Comparison of ENCODE assay signal across 8 cellular contexts in the genomic region with DNA sequence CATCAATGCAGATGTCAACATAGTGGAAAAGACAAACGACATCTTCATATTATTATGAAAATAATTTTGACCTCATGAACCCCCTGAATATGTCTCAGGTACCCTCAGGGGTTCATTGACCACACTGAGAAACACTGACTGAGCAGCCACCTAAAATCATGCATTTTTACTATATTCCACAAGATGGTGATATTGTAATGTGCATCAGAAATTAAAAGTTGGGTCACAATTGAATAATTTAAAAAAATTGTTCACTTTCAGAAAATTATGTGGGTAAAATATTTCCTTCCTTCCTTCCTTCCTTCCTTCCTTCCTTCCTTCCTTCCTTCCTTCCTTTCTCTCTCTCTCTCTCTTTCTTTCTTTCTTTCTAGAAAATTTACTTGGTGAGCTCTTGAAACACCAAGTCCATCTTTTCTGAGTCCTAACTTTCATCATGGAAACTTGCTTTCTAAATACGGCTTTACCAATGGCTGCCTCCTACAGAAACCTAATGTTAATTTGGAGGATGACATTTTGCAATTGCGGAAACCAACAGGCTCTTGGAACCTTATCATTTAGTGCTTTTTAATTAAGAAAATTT.
DNase-seq lines count a peak whose midpoint lies in the region; ATAC-seq, FAIRE-seq and TF ChIP-seq lines count a peak whose summit lies in the region.

No MANE protein-coding gene starts in this region.

- H3K36me3 ChIP-seq in KMS-11 (ENCODE audit: insufficient read depth), result no peaks in the 10 kb centered on the region
- H3K36me3 ChIP-seq in brain microvascular endothelial cell (replicated peaks), result no peaks in the 10 kb centered on the region
- H3K36me3 ChIP-seq in neural progenitor cell, result no peaks in the 10 kb centered on the region
- no peaks in the 10 kb centered on the region for H3K36me3 ChIP-seq in MG63
- H3K36me3 ChIP-seq in H7 (replicated peaks; ENCODE audit: control insufficient read depth, insufficient read depth, low read length), result no peaks in the 10 kb centered on the region

- peaks cover 3% of the 10 kb centered on the region for H3K4me1 ChIP-seq in KMS-11 (ENCODE audit: low read depth, poor library complexity, severe bottlenecking)
- no peaks in the 10 kb centered on the region for H3K4me1 ChIP-seq in neural progenitor cell

- H3K79me2 ChIP-seq in KMS-11 (ENCODE audit: insufficient read depth, low read depth), result no peaks in the 10 kb centered on the region
- H3K79me2 ChIP-seq in neural progenitor cell (ENCODE audit: low read depth), result no peaks in the 10 kb centered on the region

- no peak for TF ChIP-seq POLR2A in GM12891 (IDR thresholded peaks at IDR 0.05; ENCODE audit: low read depth, low read length)

- no peaks in the 10 kb centered on the region for H3K9me3 ChIP-seq in neural progenitor cell (ENCODE audit: low read depth)
- no peaks in the 10 kb centered on the region for H3K9me3 ChIP-seq in MG63

- peaks cover 4% of the 10 kb centered on the region for H3K9me3 Mint-ChIP-seq in neural progenitor cell

- TF ChIP-seq CTCF in D721Med (IDR thresholded peaks at IDR 0.05; ENCODE audit: insufficient read depth, missing control alignments), result peak; percentile 19
- TF ChIP-seq CTCF in KMS-11 (conservative IDR thresholded peaks at IDR 0.05; ENCODE audit: low read depth, low read length), result peak; percentile 66
- peak; percentile 41 for TF ChIP-seq CTCF in brain microvascular endothelial cell (IDR thresholded peaks at IDR 0.05; ENCODE audit: low read depth, low read length, missing control alignments)
- TF ChIP-seq CTCF in neural progenitor cell (IDR thresholded peaks at IDR 0.05), result peak; percentile 15

- FAIRE-seq in D721Med (lab: Jason Lieb, UNC) (no peak), GM12891 (lab: Jason Lieb, UNC) (no peak)

- no peak overlapping the region for H3K27ac Mint-ChIP-seq in neural progenitor cell

- no peaks in the 10 kb centered on the region for H3K27me3 Mint-ChIP-seq in neural progenitor cell (ENCODE audit: insufficient read depth, low read depth)

- no peak overlapping the region for H3K27ac ChIP-seq in KMS-11
- no peak overlapping the region for H3K27ac ChIP-seq in brain microvascular endothelial cell
- no peak overlapping the region for H3K27ac ChIP-seq in neural progenitor cell

- ATAC-seq in GM18858 (IDR thresholded peaks at IDR 0.05; ENCODE audit: unreplicated experiment), result no peak

- in situ Hi-C loops in brain microvascular endothelial cell (cut with HindIII; ENCODE audit: low pct_ligation_motif_present, low sequenced_read_pairs), result no loop called here

- H2AFZ ChIP-seq in KMS-11 (ENCODE audit: low read depth) (no peak overlapping the region), neural progenitor cell (replicated peaks) (no peak overlapping the region)

- H3K4me3 Mint-ChIP-seq in neural progenitor cell, result no peak overlapping the region

- no peaks in the 10 kb centered on the region for H3K4me1 Mint-ChIP-seq in neural progenitor cell

- H3K4me3 ChIP-seq in KMS-11 (IDR thresholded peaks at IDR 0.05; ENCODE audit: insufficient read depth, low read depth, low read length), result no peak overlapping the region
- H3K4me3 ChIP-seq in brain microvascular endothelial cell (ENCODE audit: low read depth, low read length), result no peak overlapping the region
- H3K4me3 ChIP-seq in neural progenitor cell, result no peak overlapping the region
- no peak overlapping the region for H3K4me3 ChIP-seq in MG63
- H3K4me3 ChIP-seq in H7 (ENCODE audit: insufficient read depth, low read depth, low read length), result no peak overlapping the region

- H3K9ac ChIP-seq in KMS-11, result no peak overlapping the region
- no peak overlapping the region for H3K9ac ChIP-seq in neural progenitor cell

- H3K36me3 Mint-ChIP-seq in neural progenitor cell, result no peaks in the 10 kb centered on the region

- no peaks in the 10 kb centered on the region for H3F3A ChIP-seq in neural progenitor cell (ENCODE audit: low read depth)

- no peaks in the 10 kb centered on the region for H3K27me3 ChIP-seq in KMS-11 (ENCODE audit: insufficient read depth, low read depth)
- H3K27me3 ChIP-seq in brain microvascular endothelial cell (replicated peaks), result no peaks in the 10 kb centered on the region
- no peaks in the 10 kb centered on the region for H3K27me3 ChIP-seq in neural progenitor cell
- H3K27me3 ChIP-seq in MG63, result no peaks in the 10 kb centered on the region
- H3K27me3 ChIP-seq in H7 (ENCODE audit: control insufficient read depth, insufficient read depth, low read length), result no peaks in the 10 kb centered on the region

- H3K4me2 ChIP-seq in KMS-11, result no peak overlapping the region
- H3K4me2 ChIP-seq in neural progenitor cell, result no peak overlapping the region

- no peaks in the 10 kb centered on the region for H4K20me1 ChIP-seq in KMS-11 (ENCODE audit: insufficient read depth)
- no peaks in the 10 kb centered on the region for H4K20me1 ChIP-seq in neural progenitor cell (ENCODE audit: low read depth)

- DNase-seq in D721Med (ENCODE audit: insufficient read length, low spot score) (no peak), brain microvascular endothelial cell (no peak), neural progenitor cell (ENCODE audit: low spot score) (no peak), GM12891 (ENCODE audit: insufficient read length, low spot score) (no peak), MG63 (no peak), H7 (no peak)

TF ChIP-seq in GM12891, 5 proteins besides CTCF, POLR2A, EP300 and RAD21:
- TF ChIP-seq TAF1 (IDR thresholded peaks at IDR 0.05; ENCODE audit: low read depth, low read length), result no peak
- TF ChIP-seq PAX5 (IDR thresholded peaks at IDR 0.05; ENCODE audit: insufficient read depth, low read length, severe bottlenecking), result no peak
- TF ChIP-seq POU2F2 (IDR thresholded peaks at IDR 0.05; ENCODE audit: low read depth, low read length), result no peak
- no peak for TF ChIP-seq SPI1 (IDR thresholded peaks at IDR 0.05; ENCODE audit: low read depth, low read length)
- no peak for TF ChIP-seq POLR2AphosphoS5 (IDR thresholded peaks at IDR 0.05; ENCODE audit: low read depth, low read length)

Comparison
In these comparisons a context has a peak if more than half of its experiments do, and no peak if none do; other contexts are left out.
1. CTCF ChIP-seq: peak in every context shown above with its lines; median percentile 66 in KMS-11; 41 in brain microvascular endothelial cell; 19 in D721Med; 15 in neural progenitor cell.